1 cellular context compared by ENCODE assay signal in the genomic region with DNA sequence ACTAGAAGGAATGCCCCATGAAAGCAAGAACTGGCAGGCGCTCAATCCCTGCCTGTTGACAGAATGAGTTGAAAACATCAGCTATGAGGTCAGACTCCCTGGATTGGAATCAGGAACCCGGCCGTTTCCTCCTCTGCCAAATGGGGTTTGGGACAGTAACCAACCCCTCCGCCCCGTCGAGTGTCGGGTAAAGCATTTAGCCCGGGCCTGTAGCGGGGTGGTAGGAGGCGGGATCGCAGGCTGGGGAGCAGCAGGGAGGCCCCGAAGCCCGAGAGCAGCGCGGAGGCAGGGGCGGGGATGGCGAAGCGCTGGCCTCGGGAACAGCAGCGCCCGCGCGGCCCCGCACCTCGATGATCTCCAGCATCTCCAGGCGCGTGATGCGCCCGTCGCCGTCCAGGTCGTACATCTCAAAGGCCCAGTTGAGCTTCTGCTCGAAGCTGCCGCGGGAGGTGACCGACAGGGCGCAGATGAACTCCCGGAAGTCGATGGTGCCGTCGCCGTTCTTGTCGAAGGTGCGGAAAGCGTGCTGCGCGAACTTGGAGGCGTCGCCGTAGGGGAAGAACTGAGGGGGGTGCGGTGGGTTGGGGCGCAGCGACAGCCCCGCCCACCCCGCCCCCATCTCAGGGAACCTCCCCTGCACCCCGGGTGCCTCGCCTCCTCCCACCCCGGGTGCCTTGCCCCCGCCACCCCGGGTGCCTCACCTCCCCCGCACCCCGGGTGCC.
TF ChIP-seq lines count a peak whose summit lies in the region.

No MANE protein-coding gene starts in this region.

TF ChIP-seq in GM12891, 5 proteins besides CTCF, POLR2A, EP300 and RAD21:
- TF ChIP-seq TAF1 (IDR thresholded peaks at IDR 0.05; ENCODE audit: low read depth, low read length) = no peak
- no peak for TF ChIP-seq PAX5 (IDR thresholded peaks at IDR 0.05; ENCODE audit: insufficient read depth, low read length, severe bottlenecking)
- TF ChIP-seq POLR2AphosphoS5 (IDR thresholded peaks at IDR 0.05; ENCODE audit: low read depth, low read length) = no peak
- TF ChIP-seq SPI1 (IDR thresholded peaks at IDR 0.05; ENCODE audit: low read depth, low read length) = no peak
- no peak for TF ChIP-seq POU2F2 (IDR thresholded peaks at IDR 0.05; ENCODE audit: low read depth, low read length)
TF ChIP-seq in GM12891: peak in this region for 0.
